Comparison of ENCODE assay signal across 12 cellular contexts in genomic region chr3:9349321-9350117, GRCh38. TPM values are rescaled to one million over a fixed set of nuclear protein-coding genes. Genes with fewer than 3 reads are reported as not detected.
DNase-seq lines count a peak whose midpoint lies in the region; ATAC-seq and TF ChIP-seq lines count a peak whose summit lies in the region.
"Had no signal": no experiment of that assay in that cellular context is flagged by ENCODE, and none has a peak within 500 bp of the region (broad histone marks: within the 10 kb centered on the region; RNA-seq: fewer than 3 reads in every experiment).

No MANE protein-coding gene starts in this region.

- H3K9me3 Mint-ChIP-seq in MCF 10A (ENCODE audit: unreplicated experiment), result no peaks in the 10 kb centered on the region
- no peaks in the 10 kb centered on the region for H3K9me3 Mint-ChIP-seq in activated T-cell treated with anti-CD3 and anti-CD28 coated beads, Interleukin-2, amount 50 U/mL, for 72 hours
- H3K9me3 Mint-ChIP-seq: natural killer cell had no signal

- in situ Hi-C loops in KBM-7 (cut with MboI; ENCODE audit: low pct_unique_long_range_greater_than_20kb, low sequenced_read_pairs), result no loop called here

- H3K4me3 ChIP-seq in BE2C (ENCODE audit: low read depth, low read length) (no peak overlapping the region), left lung (no peak overlapping the region)

- no peaks in the 10 kb centered on the region for H3K9me3 ChIP-seq in BE2C
- H3K9me3 ChIP-seq in left lung, result no peaks in the 10 kb centered on the region

- H3K4me1 ChIP-seq in BE2C (no peaks in the 10 kb centered on the region), left lung (peaks cover 0 to 16% of the 10 kb centered on the region in 2 donors)

- peaks cover 7% of the 10 kb centered on the region for H3K36me3 Mint-ChIP-seq in MCF 10A (ENCODE audit: insufficient read depth, unreplicated experiment)
- H3K36me3 Mint-ChIP-seq in activated T-cell treated with anti-CD3 and anti-CD28 coated beads, Interleukin-2, amount 50 U/mL, for 72 hours (ENCODE audit: insufficient read depth in 2 of 2), result no peaks in the 10 kb centered on the region
- H3K36me3 Mint-ChIP-seq: natural killer cell had no signal

- H3K4me3 Mint-ChIP-seq in MCF 10A (ENCODE audit: unreplicated experiment), result no peak overlapping the region
- H3K4me3 Mint-ChIP-seq in activated T-cell treated with anti-CD3 and anti-CD28 coated beads, Interleukin-2, amount 50 U/mL, for 72 hours, result no peak overlapping the region
- H3K4me3 Mint-ChIP-seq: natural killer cell had no signal

- POLR2A ChIA-PET in MCF 10A (lab: Yijun Ruan, JAX), result interaction anchor here (0.7 to 2.9 kb wide), 5 partner anchors 9 to 353 kb away, joined by 3 to 13 read pairs (median 4); partner anchors contain the start of genes SRGAP3 and THUMPD3

- intact Hi-C loops in MCF 10A (cut with micrococcal nuclease) (no loop called here), left lung (cut with DNase I) (no loop called here)

- TF ChIP-seq CTCF in BE2C (IDR thresholded peaks at IDR 0.05; ENCODE audit: low read depth, low read length) (no peak), MCF 10A (IDR thresholded peaks at IDR 0.05; ENCODE audit: unreplicated experiment) (no peak), left lung (IDR thresholded peaks at IDR 0.05) (no peak)

- ATAC-seq in left lung (peak; percentile 8), GM18861 (IDR thresholded peaks at IDR 0.05; ENCODE audit: unreplicated experiment) (no peak), HG03457 (IDR thresholded peaks at IDR 0.05; ENCODE audit: unreplicated experiment) (no peak)
- ATAC-seq in activated T-cell treated with anti-CD3 and anti-CD28 coated beads, Interleukin-2, amount 50 U/mL, for 72 hours (replicated peaks in 1 of 2), result no peak
- ATAC-seq: natural killer cell had no signal

- H3K36me3 ChIP-seq in BE2C (no peaks in the 10 kb centered on the region), left lung (no peaks in the 10 kb centered on the region)

- H3K4me1 Mint-ChIP-seq in MCF 10A (ENCODE audit: insufficient read depth, unreplicated experiment), result peaks cover 19% of the 10 kb centered on the region
- H3K4me1 Mint-ChIP-seq in activated T-cell treated with anti-CD3 and anti-CD28 coated beads, Interleukin-2, amount 50 U/mL, for 72 hours (ENCODE audit: low read depth), result peaks cover 25% of the 10 kb centered on the region

- no peak overlapping the region for H3K27ac ChIP-seq in left lung

- no TSS peak for BruUV-seq in MCF 10A (replicated peaks; lab: Mats Ljungman, UMichigan)

- H3K27ac Mint-ChIP-seq in MCF 10A (ENCODE audit: low read depth, unreplicated experiment), result peak overlapping the region; percentile 5
- H3K27ac Mint-ChIP-seq in activated T-cell treated with anti-CD3 and anti-CD28 coated beads, Interleukin-2, amount 50 U/mL, for 72 hours, result no peak overlapping the region
- H3K27ac Mint-ChIP-seq: natural killer cell had no signal

- CTCF ChIA-PET in MCF 10A (lab: Yijun Ruan, JAX), result interaction anchor here (0.6 to 1.5 kb wide), 3 partner anchors 285 to 363 kb away, joined by 3 to 6 read pairs (median 3); no protein-coding TSS in a partner anchor

- peak; percentile 10 for DNase-seq in BE2C
- peak; percentile 32 for DNase-seq in KBM-7
- peak; percentile 81 for DNase-seq in MCF 10A (ENCODE audit: unreplicated experiment)
- DNase-seq in left lung, result no peak
- no peak for DNase-seq in activated T-cell treated with anti-CD3 and anti-CD28 coated beads, Interleukin-2, amount 50 U/mL, for 72 hours
- no peak for DNase-seq in NOMO-1 treated with dmso at 0.1 percent for 144 hours (lab: John Stamatoyannopoulos, UW; ENCODE audit: unreplicated experiment)
- DNase-seq: activated effector memory CD4-positive, alpha-beta T cell treated with Interleukin-2 at 50 U/mL for 16 hours; glutamatergic neuron; natural killer cell; NCI-H1694 treated with DMSO at 0.1 percent for 48 hours had no signal

- H3K27me3 ChIP-seq in BE2C, result no peaks in the 10 kb centered on the region
- H3K27me3 ChIP-seq in left lung, result no peaks in the 10 kb centered on the region

- no peaks in the 10 kb centered on the region for H3K27me3 Mint-ChIP-seq in MCF 10A (ENCODE audit: insufficient read depth, unreplicated experiment)
- H3K27me3 Mint-ChIP-seq in activated T-cell treated with anti-CD3 and anti-CD28 coated beads, Interleukin-2, amount 50 U/mL, for 72 hours (ENCODE audit: low read depth), result no peaks in the 10 kb centered on the region

RNA-seq across cellular contexts. Expression of gene THUMPD3, which starts 13.3 kb away (rescaled TPM):
- polyA plus RNA-seq in BE2C (2012; ENCODE audit: insufficient read depth, insufficient read length, low read depth), result 53.9 TPM
- total RNA-seq in MCF 10A (2022), result 53.4 and 63.0 TPM in 2 replicates
- 10 to 100 TPM; 32.2 to 35.4 TPM for total RNA-seq in left lung
- total RNA-seq in activated T-cell treated with anti-CD3 and anti-CD28 coated beads, Interleukin-2, amount 50 U/mL, for 72 hours, result 10 to 100 TPM; 56.0 to 65.5 TPM

RNA-seq across cellular contexts. Expression of gene SETD5, which starts 47.9 kb away (rescaled TPM):
- 53.7 TPM for polyA plus RNA-seq in BE2C (2012; ENCODE audit: insufficient read depth, insufficient read length, low read depth)
- total RNA-seq in MCF 10A (2022) (149 TPM in 2 replicates), left lung (100 to 1,000 TPM in 1 of 2 donors, 10 to 100 TPM in 1; 82.2 to 113 TPM)
- total RNA-seq in activated T-cell treated with anti-CD3 and anti-CD28 coated beads, Interleukin-2, amount 50 U/mL, for 72 hours, result 100 to 1,000 TPM; 158 to 173 TPM

Comparison
In these comparisons a context has a peak if more than half of its experiments do, and no peak if none do; other contexts are left out.
1. DNase-seq: peak in BE2C (single experiment), KBM-7 (single experiment) and MCF 10A (single experiment); none in left lung (0 of 2), activated T-cell treated with anti-CD3 and anti-CD28 coated beads, Interleukin-2, amount 50 U/mL, for 72 hours (0 of 2) and NOMO-1 treated with dmso at 0.1 percent for 144 hours (single experiment).